Comparison of ENCODE assay signal across 23 cellular contexts in the genomic region with DNA sequence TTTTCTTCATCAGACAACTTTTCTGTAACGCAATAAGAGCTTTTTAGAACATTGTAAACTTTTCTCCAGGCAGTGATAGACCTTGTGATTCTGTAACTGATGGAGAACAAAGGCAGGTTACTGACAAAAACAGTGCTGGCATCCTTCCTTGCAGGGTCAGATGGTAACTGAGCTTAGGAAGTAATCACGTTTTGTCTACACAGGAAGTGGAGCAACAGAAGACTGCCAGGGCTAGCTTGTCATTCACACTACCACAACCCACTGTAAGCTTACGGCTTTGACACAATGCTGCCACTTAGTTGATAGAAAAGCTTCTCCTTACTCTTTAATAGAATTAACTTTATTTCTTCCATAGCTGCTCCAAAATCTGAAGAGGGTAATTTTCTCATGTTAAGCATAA. TPM values are rescaled to one million over a fixed set of nuclear protein-coding genes. Genes with fewer than 3 reads are reported as not detected.
DNase-seq lines count a peak whose midpoint lies in the region; ATAC-seq, FAIRE-seq and TF ChIP-seq lines count a peak whose summit lies in the region.
"Had no signal": no experiment of that assay in that cellular context is flagged by ENCODE, and none has a peak within 500 bp of the region (broad histone marks: within the 10 kb centered on the region; RNA-seq: fewer than 3 reads in every experiment).

No MANE protein-coding gene starts in this region.

- TF ChIP-seq POLR2A in NB4 (IDR thresholded peaks at IDR 0.05; ENCODE audit: extremely low read depth, insufficient read length), result no peak
- TF ChIP-seq POLR2A in GM12878 (IDR thresholded peaks at IDR 0.05; ENCODE audit: low read depth, low read length), result no peak

- POLR2A ChIA-PET in GM12878 (lab: Charles Lee), result no interaction called here

- H2AFZ ChIP-seq in GM12878 (ENCODE audit: control insufficient read depth, low read depth, low read length) (0 out of 2 replicates have a peak overlapping the region, but pooled peaks have one; percentile 34), keratinocyte (ENCODE audit: control insufficient read depth, low read length) (no peak overlapping the region)
- H2AFZ ChIP-seq: GM23248 had no signal

- H3K79me2 ChIP-seq in GM12878 (ENCODE audit: control insufficient read depth, insufficient read depth, low read length) (no peaks in the 10 kb centered on the region), keratinocyte (ENCODE audit: control insufficient read depth, insufficient read depth, low read length) (no peaks in the 10 kb centered on the region)

- SMC1A ChIA-PET in GM12878 (lab: Charles Lee; ENCODE audit: uncharacterized antibody, unreplicated experiment), result interaction anchor here (0.6 to 2.2 kb wide), 14 partner anchors 9 to 615 kb away, joined by 3 to 9 read pairs (median 4); no protein-coding TSS in a partner anchor

- no peak for TF ChIP-seq CTCF in NB4 (IDR thresholded peaks at IDR 0.05; ENCODE audit: low read depth, low read length)
- TF ChIP-seq CTCF in GM12878 (IDR thresholded peaks at IDR 0.05 in 2 of 3, conservative IDR thresholded peaks at IDR 0.05 in 1 of 3; ENCODE audit: control insufficient read depth in 2 of 3, extremely low read depth in 1 of 3, insufficient read depth in 1 of 3, low read depth in 3 of 3, low read length in 3 of 3), result no peak
- no peak for TF ChIP-seq CTCF in keratinocyte (optimal IDR thresholded peaks at IDR 0.05 in 1 of 3, IDR thresholded peaks at IDR 0.05 in 1 of 3, conservative IDR thresholded peaks at IDR 0.05 in 1 of 3; ENCODE audit: extremely low read depth in 1 of 3, insufficient read depth in 2 of 3, low read length in 3 of 3)
- TF ChIP-seq CTCF in dorsolateral prefrontal cortex (IDR thresholded peaks at IDR 0.05 in 54 of 56, conservative IDR thresholded peaks at IDR 0.05 in 2 of 56; ENCODE audit: low read depth in 1 of 56, partially characterized antibody in 56 of 56), result no peak

- H3K27me3 ChIP-seq in GM12878 (replicated peaks in 1 of 2; ENCODE audit: control insufficient read depth in 2 of 2, insufficient read depth in 2 of 2, low read length in 1 of 2) (no peaks in the 10 kb centered on the region), keratinocyte (ENCODE audit: control insufficient read depth, extremely low read depth, insufficient read depth, low read length) (no peaks in the 10 kb centered on the region), dorsolateral prefrontal cortex (no peaks in the 10 kb centered on the region)
- H3K27me3 ChIP-seq: heart right ventricle, MG63, neutrophil, sigmoid colon had no signal

- H3K9me3 ChIP-seq in GM12878 (replicated peaks; ENCODE audit: control insufficient read depth, insufficient read depth, low read length), result no peaks in the 10 kb centered on the region
- no peaks in the 10 kb centered on the region for H3K9me3 ChIP-seq in keratinocyte (ENCODE audit: control insufficient read depth, low read depth, low read length)
- H3K9me3 ChIP-seq: Caco-2, MG63, neutrophil, sigmoid colon had no signal

- peak; percentile 63 for ATAC-seq in GM12878
- ATAC-seq: activated naive CD8-positive, alpha-beta T cell treated with anti-CD3 and anti-CD28 coated beads, Interleukin-2, amount 50 U/mL, for 24 hours had no signal

- CTCF ChIA-PET in GM12878 (lab: Yijun Ruan, JAX), result interaction anchor here (0.8 to 1.4 kb wide), 5 partner anchors 10 to 277 kb away, joined by 3 to 4 read pairs (median 3); no protein-coding TSS in a partner anchor

- DNase-seq in EL (peak; percentile 8), NB4 (ENCODE audit: low read depth) (peak; percentile 50), GM12878 (ENCODE audit: low read depth, low spot score) (no peak), keratinocyte (ENCODE audit: low read depth, low spot score) (no peak), NCI-H1092 (lab: John Stamatoyannopoulos, UW) (no peak), HuH-7 (ENCODE audit: low spot score) (no peak), dorsolateral prefrontal cortex (no peak)
- no peak for DNase-seq in stimulated activated CD4-positive, alpha-beta T cell treated with anti-CD3 and anti-CD28 coated beads, Interleukin-4, amount 100 ng/mL, for 24 hours
- DNase-seq: activated naive CD8-positive, alpha-beta T cell treated with anti-CD3 and anti-CD28 coated beads, Interleukin-2, amount 50 U/mL, for 24 hours; Caco-2; heart right ventricle; kidney; MG63; NCI-H1930; NCI-H510A; sigmoid colon; SW 1271 had no signal

- in situ Hi-C loops in GM12878 (cut with MboI), result loop anchor here (5.0 kb wide), 1 partner anchor 279 kb away; no protein-coding TSS in a partner anchor

- H3K36me3 ChIP-seq in GM12878 (ENCODE audit: control insufficient read depth in 2 of 2, insufficient read depth in 2 of 2, low read length in 1 of 2), result no peaks in the 10 kb centered on the region
- no peaks in the 10 kb centered on the region for H3K36me3 ChIP-seq in keratinocyte (ENCODE audit: control insufficient read depth in 2 of 2, extremely low read depth in 1 of 2, insufficient read depth in 2 of 2, low read length in 2 of 2)
- H3K36me3 ChIP-seq: heart right ventricle, MG63, neutrophil, sigmoid colon had no signal

- H3K4me2 ChIP-seq in GM12878 (ENCODE audit: control insufficient read depth, insufficient read depth), result no peak overlapping the region
- H3K4me2 ChIP-seq in keratinocyte (ENCODE audit: control insufficient read depth, extremely low read depth, insufficient read depth, low read depth, low read length), result no peak overlapping the region

- FAIRE-seq in GM12878 (lab: Jason Lieb, UNC) (no peak), keratinocyte (lab: Jason Lieb, UNC) (peak; percentile 39)
- FAIRE-seq: GM12892, HTR-8/SVneo, kidney, RCC 7860 had no signal

- no peaks in the 10 kb centered on the region for H4K20me1 ChIP-seq in GM12878 (ENCODE audit: control insufficient read depth, insufficient read depth)
- no peaks in the 10 kb centered on the region for H4K20me1 ChIP-seq in keratinocyte (ENCODE audit: control insufficient read depth, extremely low read depth, insufficient read depth, low read length)

- no peaks in the 10 kb centered on the region for H3K4me1 ChIP-seq in GM12878 (ENCODE audit: control insufficient read depth, insufficient read depth, low read length)
- no peaks in the 10 kb centered on the region for H3K4me1 ChIP-seq in keratinocyte (ENCODE audit: control insufficient read depth, extremely low read depth, insufficient read depth, low read length)
- H3K4me1 ChIP-seq: Caco-2, sigmoid colon had no signal

- dilution Hi-C loops in keratinocyte (cut with MboI; ENCODE audit: extremely low pct_ligation_motif_present, low sequenced_read_pairs), result no loop called here

- RAD21 ChIA-PET in GM12878 (lab: Charles Lee; ENCODE audit: unreplicated experiment), result interaction anchor here (1.0 to 1.2 kb wide), 3 partner anchors 19 to 64 kb away, joined by 3 read pairs; no protein-coding TSS in a partner anchor

- 18% methylated on average over 3 of the region's 3 CpGs for WGBS in GM12878 (ENCODE audit: insufficient coverage, insufficient replicate concordance, low lambda C conversion rate, missing lambda C conversion rate)

- no peak overlapping the region for H3K9ac ChIP-seq in GM12878 (ENCODE audit: control insufficient read depth, insufficient read depth, low read length)
- no peak overlapping the region for H3K9ac ChIP-seq in keratinocyte (ENCODE audit: control insufficient read depth, extremely low read depth, insufficient read depth, low read length)
- H3K9ac ChIP-seq: GM23248 had no signal

- H3K27ac ChIP-seq in GM12878 (ENCODE audit: control insufficient read depth, insufficient read depth) (no peak overlapping the region), keratinocyte (ENCODE audit: control insufficient read depth, insufficient read depth, low read length) (no peak overlapping the region), dorsolateral prefrontal cortex (no peak overlapping the region)
- H3K27ac ChIP-seq: GM23248, heart right ventricle, neutrophil, sigmoid colon had no signal

- no peak for TF ChIP-seq EP300 in GM12878 (IDR thresholded peaks at IDR 0.05; ENCODE audit: borderline replicate concordance in 1 of 2, control insufficient read depth in 1 of 2, low read depth in 2 of 2, low read length in 2 of 2)

- H3K4me3 ChIP-seq in NB4 (ENCODE audit: low read depth, low read length) (no peak overlapping the region), GM12878 (no peak overlapping the region), keratinocyte (ENCODE audit: control insufficient read depth in 2 of 3, extremely low read depth in 1 of 3, insufficient read depth in 2 of 3, low read depth in 1 of 3, low read length in 3 of 3) (no peak overlapping the region), dorsolateral prefrontal cortex (no peak overlapping the region)
- H3K4me3 ChIP-seq: GM23248, heart right ventricle, MG63, sigmoid colon had no signal

- no peaks in the 10 kb centered on the region for H3K9me1 ChIP-seq in keratinocyte (ENCODE audit: control insufficient read depth, extremely low read depth, insufficient read depth, low read length)

- no TSS peak for BruUV-seq in GM12878 (replicated peaks; lab: Mats Ljungman, UMichigan)

- intact Hi-C loops in GM12878 (cut with micrococcal nuclease; ENCODE audit: unreplicated experiment), result loop anchor here (10.0 kb wide), 1 partner anchor 616 kb away; no protein-coding TSS in a partner anchor
- intact Hi-C loops in dorsolateral prefrontal cortex (cut with DNase I), result loop anchor here in 1 of 2 donors (10.0 kb wide), 1 partner anchor 926 kb away; no protein-coding TSS in a partner anchor

- TF ChIP-seq RAD21 in GM12878 (IDR thresholded peaks at IDR 0.05; ENCODE audit: insufficient read depth, low read depth, low read length), result no peak

RNA-seq across cellular contexts. Expression of gene FBN2, which starts 46.8 kb away (rescaled TPM):
- 0.27 and 0.44 TPM in 2 replicates for total RNA-seq in GM12878 (2013; cell fraction: nucleolus; rRNA removed)
- total RNA-seq in GM12878 (2014; rRNA removed) (0.17 TPM in 1 of 2 replicates, not detected in the other), GM12878 (2014; rRNA removed; fragmentation: Illumina TruSeq; extraction: Trizol) (not detected in 2 replicates), GM12878 (2021) (0.10 and 0.11 TPM in 2 replicates), dorsolateral prefrontal cortex (1 to 10 TPM in 44 of 120 experiments, under 1 TPM in 76; 0.13 to 3.1 (median 0.87) TPM)
- polyA plus RNA-seq in GM12878 (2011; ENCODE audit: low read depth), result 0.38 TPM
- polyA plus RNA-seq in GM12878 (2011; rRNA removed) (0.98 and 1.2 TPM in 2 replicates), GM12878 (2014; fragmentation: Illumina TruSeq; extraction: Trizol) (0.01 TPM in 1 of 2 replicates, not detected in the other), GM12878 (2014; fragmentation: Nextera tagmentation; extraction: Ambion mirVana) (under 1 TPM in 1 of 2 experiments, not detected in 1; 0.02 TPM), GM12878 (2014; rRNA removed) (0.03 TPM in 1 of 2 replicates, not detected in the other), GM12878 (2016; fragmentation: Nextera tagmentation; extraction: Ambion mirVana) (under 1 TPM; 0.07 to 0.16 TPM), keratinocyte (21.8 to 40.5 TPM (median 30.1 TPM) in 3 replicates)
- 0.81 and 0.99 TPM in 2 replicates for polyA plus RNA-seq in GM12878 (2011; cell fraction: cytosol; rRNA removed)
- 0.93 and 1.1 TPM in 2 replicates for polyA plus RNA-seq in GM12878 (2011; cell fraction: nucleus; rRNA removed)
- polyA plus RNA-seq in GM12878 (2012), result 0.13 and 0.49 TPM in 2 replicates
- polyA minus RNA-seq in GM12878 (2011; rRNA and poly(A)+ RNA removed), result 3.0 and 7.6 TPM in 2 replicates
- 0.40 and 1.1 TPM in 2 replicates for polyA minus RNA-seq in GM12878 (2011; cell fraction: cytosol; rRNA and poly(A)+ RNA removed)
- polyA minus RNA-seq in GM12878 (2011; cell fraction: nucleus; rRNA and poly(A)+ RNA removed), result 2.2 and 3.2 TPM in 2 replicates
- 4.4 TPM for polyA plus RNA-seq in keratinocyte (2011; ENCODE audit: low read depth)
- 6.4 and 8.0 TPM in 2 replicates for polyA plus RNA-seq in keratinocyte (2011; cell fraction: cytosol; rRNA removed)
- 84.8 and 90.2 TPM in 2 replicates for polyA plus RNA-seq in keratinocyte (2011; cell fraction: nucleus; rRNA removed)
- 5.7 and 45.8 TPM in 2 replicates for polyA plus RNA-seq in keratinocyte (2012; ENCODE audit: low replicate concordance)
- 87.4 to 164 TPM (median 108 TPM) in 3 replicates for polyA minus RNA-seq in keratinocyte
- 37.6 TPM for polyA minus RNA-seq in keratinocyte (2011; cell fraction: cytosol; rRNA and poly(A)+ RNA removed)
- 213 and 385 TPM in 2 replicates for polyA minus RNA-seq in keratinocyte (2011; cell fraction: nucleus; rRNA and poly(A)+ RNA removed)
- total RNA-seq: activated T-helper 1 cell treated with anti-CD3 and anti-CD28 coated beads, Interleukin-12 subunit alpha, Interleukin-12 subunit beta, Interleukin-2, Interleukin-4 antibody, amounts not matched to agents 30 ng/mL and 10 ng/mL and 1 ng/mL, durations not matched to agents 14 hours and 24 hours and 36 hours had no signal

Comparison
In these comparisons a context has a peak if more than half of its experiments do, and no peak if none do; other contexts are left out.
1. DNase-seq: peak in EL (single experiment) and NB4 (single experiment); none in GM12878 (single experiment), keratinocyte (single experiment), stimulated activated CD4-positive, alpha-beta T cell treated with anti-CD3 and anti-CD28 coated beads, Interleukin-4, amount 100 ng/mL, for 24 hours (single experiment), NCI-H1092 (single experiment), HuH-7 (single experiment) and dorsolateral prefrontal cortex (0 of 10).